ENCODE assay signal across 14 cellular contexts in the genomic region with DNA sequence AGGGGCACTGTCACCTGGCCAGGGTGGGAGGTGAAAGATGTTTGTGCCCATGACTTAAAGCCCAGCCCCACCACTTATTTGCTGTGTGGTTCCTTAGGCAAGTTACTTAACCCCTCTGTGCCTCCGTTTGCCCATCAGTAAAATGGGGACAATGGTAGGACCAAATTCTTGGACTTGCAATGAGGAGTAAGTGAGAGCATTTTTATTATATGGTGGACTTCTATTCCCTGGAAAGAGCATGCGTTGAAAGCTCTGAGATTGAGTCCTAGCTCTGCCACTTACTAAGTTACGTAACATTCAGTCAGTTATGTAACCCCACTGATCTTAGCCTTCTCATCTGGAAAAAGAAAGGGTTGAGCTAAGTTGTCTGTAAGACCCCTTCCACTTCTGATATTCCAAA. TPM values are rescaled to one million over a fixed set of nuclear protein-coding genes. Genes with fewer than 3 reads are reported as not detected.
DNase-seq lines count a peak whose midpoint lies in the region; ATAC-seq and TF ChIP-seq lines count a peak whose summit lies in the region.
"Had no signal": no experiment of that assay in that cellular context is flagged by ENCODE, and none has a peak within 500 bp of the region (broad histone marks: within the 10 kb centered on the region; RNA-seq: fewer than 3 reads in every experiment).

No MANE protein-coding gene starts in this region.

- H3K9me3 ChIP-seq in Peyer's patch (no peaks in the 10 kb centered on the region), esophagus muscularis mucosa (no peaks in the 10 kb centered on the region), subcutaneous abdominal adipose tissue (ENCODE audit: control insufficient read depth in 5 of 5, low read length in 5 of 5) (no peaks in the 10 kb centered on the region)

- H3K4me3 ChIP-seq in Peyer's patch (no peak overlapping the region), esophagus muscularis mucosa (no peak overlapping the region), subcutaneous abdominal adipose tissue (ENCODE audit: low read depth in 1 of 5, low read length in 5 of 5) (no peak overlapping the region)

- WGBS in esophagus muscularis mucosa, result 92% methylated on average over 3 of the region's 3 CpGs

- H3K4me3 Mint-ChIP-seq in activated CD4-positive, alpha-beta T cell treated with anti-CD3 and anti-CD28 coated beads, Interleukin-2, amount 10 ng/mL, durations not matched to agents 24 days and 14 days, result no peak overlapping the region

- intact Hi-C loops in activated CD4-positive, alpha-beta T cell treated with anti-CD3 and anti-CD28 coated beads, Interleukin-2, amount 10 ng/mL, durations not matched to agents 24 days and 14 days (cut with micrococcal nuclease), result no loop called here
- intact Hi-C loops in esophagus muscularis mucosa (cut with DNase I), result no loop called here

- no peak overlapping the region for H3K9ac ChIP-seq in subcutaneous abdominal adipose tissue (ENCODE audit: low read length in 5 of 5)

- H3K27ac Mint-ChIP-seq in activated CD4-positive, alpha-beta T cell treated with anti-CD3 and anti-CD28 coated beads, Interleukin-2, amount 10 ng/mL, durations not matched to agents 24 days and 14 days, result peak overlapping the region; percentile 51

- H3K9me3 Mint-ChIP-seq in activated CD4-positive, alpha-beta T cell treated with anti-CD3 and anti-CD28 coated beads, Interleukin-2, amount 10 ng/mL, durations not matched to agents 24 days and 14 days, result no peaks in the 10 kb centered on the region
- H3K9me3 Mint-ChIP-seq: stimulated activated naive B cell treated with anti-CD40 and anti-IgM and Interleukin-4, amounts not matched to agents 10 μg/mL and 1 μg/mL and 100 μg/mL, for 72 hours had no signal

- H3K27me3 Mint-ChIP-seq in activated CD4-positive, alpha-beta T cell treated with anti-CD3 and anti-CD28 coated beads, Interleukin-2, amount 10 ng/mL, durations not matched to agents 24 days and 14 days, result no peaks in the 10 kb centered on the region
- H3K27me3 Mint-ChIP-seq: stimulated activated naive B cell treated with anti-CD40 and anti-IgM and Interleukin-4, amounts not matched to agents 10 μg/mL and 1 μg/mL and 100 μg/mL, for 72 hours had no signal

- H3K27ac ChIP-seq in Peyer's patch (peak overlapping the region; percentile 81 to 93 (median 88)), esophagus muscularis mucosa (replicated peaks in 1 of 4) (peak overlapping the region; percentile 26 to 60 (median 50)), subcutaneous abdominal adipose tissue (ENCODE audit: low read depth, low read length) (peak overlapping the region; percentile 60)

- TF ChIP-seq CTCF in Peyer's patch (IDR thresholded peaks at IDR 0.05) (no peak), esophagus muscularis mucosa (IDR thresholded peaks at IDR 0.05) (no peak)

- TF ChIP-seq POLR2A in Peyer's patch (IDR thresholded peaks at IDR 0.05) (no peak), esophagus muscularis mucosa (IDR thresholded peaks at IDR 0.05; ENCODE audit: low read depth) (no peak)

- no peak for DNase-seq in activated CD4-positive, alpha-beta T cell treated with anti-CD3 and anti-CD28 coated beads, Interleukin-2, amount 10 ng/mL, durations not matched to agents 24 days and 14 days
- no peak for DNase-seq in activated CD4-positive, alpha-beta T cell treated with anti-CD3 and anti-CD28 coated beads for 4 hours
- DNase-seq in Peyer's patch (no peak), esophagus muscularis mucosa (ENCODE audit: extremely low spot score) (no peak), superior temporal gyrus (ENCODE audit: extremely low spot score) (no peak), NCI-H1092 treated with DMSO at 0.1 percent for 48 hours (lab: John Stamatoyannopoulos, UW) (no peak)
- DNase-seq: activated effector memory CD4-positive, alpha-beta T cell treated with Interleukin-2 at 50 U/mL for 16 hours; Karpas-422; NCI-H2171 treated with DMSO at 0.1 percent for 48 hours; stimulated activated naive B cell treated with anti-CD40 and anti-IgM and Interleukin-4, amounts not matched to agents 10 μg/mL and 1 μg/mL and 100 μg/mL, for 72 hours had no signal

- H3K36me3 ChIP-seq in Peyer's patch (peaks cover 0 to 46% (median 3%) of the 10 kb centered on the region in 3 donors), esophagus muscularis mucosa (peaks cover 48 to 98% (median 90%) of the 10 kb centered on the region in 4 donors), subcutaneous abdominal adipose tissue (ENCODE audit: control insufficient read depth in 5 of 5, insufficient read depth in 5 of 5, low read length in 5 of 5) (peaks cover 0 to 77% (median 70%) of the 10 kb centered on the region in 5 donors)

- H3K4me1 Mint-ChIP-seq in activated CD4-positive, alpha-beta T cell treated with anti-CD3 and anti-CD28 coated beads, Interleukin-2, amount 10 ng/mL, durations not matched to agents 24 days and 14 days, result peaks cover 79% of the 10 kb centered on the region

- H3K27me3 ChIP-seq in Peyer's patch, result no peaks in the 10 kb centered on the region
- H3K27me3 ChIP-seq in esophagus muscularis mucosa, result no peaks in the 10 kb centered on the region
- H3K27me3 ChIP-seq in subcutaneous abdominal adipose tissue (ENCODE audit: control insufficient read depth in 5 of 5, insufficient read depth in 4 of 5, low read length in 5 of 5), result no peaks in the 10 kb centered on the region

- peaks cover 71% of the 10 kb centered on the region for H3K36me3 Mint-ChIP-seq in activated CD4-positive, alpha-beta T cell treated with anti-CD3 and anti-CD28 coated beads, Interleukin-2, amount 10 ng/mL, durations not matched to agents 24 days and 14 days (ENCODE audit: low read depth)

- no peak for TF ChIP-seq EP300 in esophagus muscularis mucosa (IDR thresholded peaks at IDR 0.05)

- H3K4me1 ChIP-seq in Peyer's patch, result peaks cover 9 to 82% (median 63%) of the 10 kb centered on the region in 4 donors
- peaks cover 42 to 68% (median 64%) of the 10 kb centered on the region in 4 donors for H3K4me1 ChIP-seq in esophagus muscularis mucosa
- H3K4me1 ChIP-seq in subcutaneous abdominal adipose tissue (ENCODE audit: control insufficient read depth in 5 of 5, insufficient read depth in 5 of 5, low read length in 5 of 5), result peaks cover 6 to 91% (median 85%) of the 10 kb centered on the region in 5 donors

- no peak for ATAC-seq in HG03439 (IDR thresholded peaks at IDR 0.05; ENCODE audit: unreplicated experiment)
- ATAC-seq: stimulated activated naive B cell treated with anti-CD40 and anti-IgM and Interleukin-4, amounts not matched to agents 10 μg/mL and 1 μg/mL and 100 μg/mL, for 72 hours had no signal

RNA-seq across cellular contexts. Expression of gene VSIR, which starts 18.8 kb away (rescaled TPM):
- total RNA-seq in activated CD4-positive, alpha-beta T cell treated with anti-CD3 and anti-CD28 coated beads, Interleukin-2, amount 10 ng/mL, durations not matched to agents 24 days and 14 days, result 125 and 131 TPM in 2 replicates
- total RNA-seq in Peyer's patch (100 to 1,000 TPM in 3 of 4 donors, 10 to 100 TPM in 1; 38.0 to 169 (median 127) TPM), esophagus muscularis mucosa (100 to 1,000 TPM in 2 of 4 donors, 10 to 100 TPM in 2; 37.8 to 118 (median 90.3) TPM)

RNA-seq across cellular contexts. Expression of gene C10orf105, which starts 35.0 kb away (rescaled TPM):
- total RNA-seq in activated CD4-positive, alpha-beta T cell treated with anti-CD3 and anti-CD28 coated beads, Interleukin-2, amount 10 ng/mL, durations not matched to agents 24 days and 14 days, result 0.26 and 0.33 TPM in 2 replicates
- total RNA-seq in Peyer's patch, result under 1 TPM in 1 of 4 donors, not detected in 3; 0.27 TPM
- under 1 TPM in 3 of 4 donors, not detected in 1; 0.06 to 0.17 (median 0.11) TPM for total RNA-seq in esophagus muscularis mucosa
- total RNA-seq: chondrocyte, Daoy had no signal
